In genomic region chr12:54988402-54989054, GRCh38 we compare ENCODE assay signal across 9 cellular contexts. TPM values are rescaled to one million over a fixed set of nuclear protein-coding genes. Genes with fewer than 3 reads are reported as not detected.
A peak's percentile ranks its signal among the peaks of the same experiment; 100 is the strongest.
DNase-seq lines count a peak whose midpoint lies in the region; ATAC-seq, FAIRE-seq and TF ChIP-seq lines count a peak whose summit lies in the region.
"Had no signal": no experiment of that assay in that cellular context is flagged by ENCODE, and none has a peak within 500 bp of the region (broad histone marks: within the 10 kb centered on the region; RNA-seq: fewer than 3 reads in every experiment).

No MANE protein-coding gene starts in this region.

- RAD21 ChIA-PET in GM12878 (lab: Charles Lee; ENCODE audit: unreplicated experiment) = interaction anchor here (1.0 to 1.7 kb wide), 3 partner anchors 9 to 84 kb away, joined by 3 to 6 read pairs (median 3); no protein-coding TSS in a partner anchor

- H3K4me3 Mint-ChIP-seq in memory B cell = peak overlapping the region; percentile 2
- H3K4me3 Mint-ChIP-seq: brain had no signal

- H3K36me3 Mint-ChIP-seq in memory B cell = peaks cover 2% of the 10 kb centered on the region
- H3K36me3 Mint-ChIP-seq: brain had no signal

- FAIRE-seq in GM12878 (lab: Jason Lieb, UNC) = no peak

- H3K27ac Mint-ChIP-seq in memory B cell = peak overlapping the region; percentile 9

- no peaks in the 10 kb centered on the region for H3K27me3 ChIP-seq in GM12878 (replicated peaks in 1 of 2; ENCODE audit: control insufficient read depth in 2 of 2, insufficient read depth in 2 of 2, low read length in 1 of 2)

- POLR2A ChIA-PET in GM12878 (lab: Charles Lee) = interaction anchor here (1.1 kb wide), 1 partner anchor 13 kb away, joined by 3 read pairs; no protein-coding TSS in a partner anchor

- H3K27me3 Mint-ChIP-seq in memory B cell = no peaks in the 10 kb centered on the region

- no peak for TF ChIP-seq POLR2A in GM12878 (IDR thresholded peaks at IDR 0.05; ENCODE audit: low read depth, low read length)

- H3K79me2 ChIP-seq in GM12878 (ENCODE audit: control insufficient read depth, insufficient read depth, low read length) = peaks cover 9% of the 10 kb centered on the region

- no peaks in the 10 kb centered on the region for H3K36me3 ChIP-seq in GM12878 (ENCODE audit: control insufficient read depth in 2 of 2, insufficient read depth in 2 of 2, low read length in 1 of 2)

- TF ChIP-seq RAD21 in GM12878 (IDR thresholded peaks at IDR 0.05; ENCODE audit: insufficient read depth, low read depth, low read length) = no peak

- H4K20me1 ChIP-seq in GM12878 (ENCODE audit: control insufficient read depth, insufficient read depth) = no peaks in the 10 kb centered on the region

- ATAC-seq in GM18498 (IDR thresholded peaks at IDR 0.05; ENCODE audit: unreplicated experiment) (peak; percentile 27), GM12878 (peak; percentile 6; the same call in 1 of the 3 replicates), memory B cell (ENCODE audit: low read depth) (no peak), GM21367 (IDR thresholded peaks at IDR 0.05; ENCODE audit: unreplicated experiment) (no peak)

- intact Hi-C loops in GM12878 (cut with micrococcal nuclease; ENCODE audit: unreplicated experiment) = no loop called here

- no TSS peak for BruUV-seq in GM12878 (replicated peaks; lab: Mats Ljungman, UMichigan)

- SMC1A ChIA-PET in GM12878 (lab: Charles Lee; ENCODE audit: uncharacterized antibody, unreplicated experiment) = interaction anchor here (0.6 to 1.7 kb wide), 4 partner anchors 13 to 394 kb away, joined by 3 to 8 read pairs (median 4); no protein-coding TSS in a partner anchor

- H3K9me3 ChIP-seq in GM12878 (replicated peaks; ENCODE audit: control insufficient read depth, insufficient read depth, low read length) = no peaks in the 10 kb centered on the region; the same call in 2 of the 3 replicates

- H3K4me2 ChIP-seq in GM12878 (ENCODE audit: control insufficient read depth, insufficient read depth) = peak overlapping the region; percentile 17

- H3K4me3 ChIP-seq in GM12878 = no peak overlapping the region

- 6% methylated on average over 1 of the region's 1 CpG for WGBS in GM12878 (ENCODE audit: insufficient coverage, insufficient replicate concordance, low lambda C conversion rate, missing lambda C conversion rate)

- DNase-seq in NCI-H1092 (lab: John Stamatoyannopoulos, UW) (peak; percentile 70), GM12878 (ENCODE audit: low read depth, low spot score) (no peak), memory B cell (ENCODE audit: low spot score in 2 of 2) (no peak), amniotic stem cell (lab: John Stamatoyannopoulos, UW) (no peak), NCI-H128 (lab: John Stamatoyannopoulos, UW; ENCODE audit: unreplicated experiment) (no peak)
- DNase-seq in activated naive CD4-positive, alpha-beta T cell (lab: John Stamatoyannopoulos, UW) = no peak

- H3K27ac ChIP-seq in GM12878 (ENCODE audit: control insufficient read depth, insufficient read depth) = peak overlapping the region; percentile 34; the same call in 1 of the 2 replicates

- H3K9me3 Mint-ChIP-seq in memory B cell = no peaks in the 10 kb centered on the region

- peak overlapping the region; percentile 73 for H2AFZ ChIP-seq in GM12878 (ENCODE audit: control insufficient read depth, low read depth, low read length)

- in situ Hi-C loops in GM12878 (cut with MboI) = no loop called here

- H3K9ac ChIP-seq in GM12878 (ENCODE audit: control insufficient read depth, insufficient read depth, low read length) = no peak overlapping the region

- H3K4me1 Mint-ChIP-seq in memory B cell = peaks cover 54% of the 10 kb centered on the region

- CTCF ChIA-PET in GM12878 (lab: Yijun Ruan, JAX) = interaction anchor here (0.5 to 1.5 kb wide), 4 partner anchors 27 to 239 kb away, joined by 3 to 9 read pairs (median 3); no protein-coding TSS in a partner anchor

- TF ChIP-seq CTCF in GM12878 (IDR thresholded peaks at IDR 0.05 in 2 of 3, conservative IDR thresholded peaks at IDR 0.05 in 1 of 3; ENCODE audit: control insufficient read depth in 2 of 3, extremely low read depth in 1 of 3, insufficient read depth in 1 of 3, low read depth in 3 of 3, low read length in 3 of 3) = no peak

- no peak for TF ChIP-seq EP300 in GM12878 (IDR thresholded peaks at IDR 0.05; ENCODE audit: borderline replicate concordance in 1 of 2, control insufficient read depth in 1 of 2, low read depth in 2 of 2, low read length in 2 of 2)

- peaks cover 32% of the 10 kb centered on the region for H3K4me1 ChIP-seq in GM12878 (ENCODE audit: control insufficient read depth, insufficient read depth, low read length)

TF ChIP-seq in GM12878, 131 proteins besides CTCF, POLR2A, EP300 and RAD21:
- TF ChIP-seq NFIC (IDR thresholded peaks at IDR 0.05; ENCODE audit: low read depth, low read length) (no peak), SREBF1 (IDR thresholded peaks at IDR 0.05; ENCODE audit: low read length) (no peak), ZSCAN29 (IDR thresholded peaks at IDR 0.05) (no peak), TCF12 (IDR thresholded peaks at IDR 0.05; ENCODE audit: low read depth, low read length) (peak; percentile 59; the same call in 1 of the 2 replicates), YY1 (IDR thresholded peaks at IDR 0.05; ENCODE audit: low read depth, low read length) (0 out of 2 replicates have a peak, but pooled peaks have one; percentile 39)

RNA-seq across cellular contexts. Expression of gene TESPA1, which starts 4.0 kb away (rescaled TPM):
- total RNA-seq in GM12878 (2013; cell fraction: nucleolus; rRNA removed) = 114 and 127 TPM in 2 replicates
- total RNA-seq in GM12878 (2014; rRNA removed) (23.4 and 23.7 TPM in 2 replicates), GM12878 (2014; rRNA removed; fragmentation: Illumina TruSeq; extraction: Trizol) (32.6 and 35.3 TPM in 2 replicates), GM12878 (2021) (34.4 and 37.5 TPM in 2 replicates)
- polyA plus RNA-seq in GM12878 (2011; ENCODE audit: low read depth) = 29.9 TPM
- polyA plus RNA-seq in GM12878 (2011; rRNA removed) (19.6 and 37.5 TPM in 2 replicates), GM12878 (2014; fragmentation: Illumina TruSeq; extraction: Trizol) (56.2 and 61.2 TPM in 2 replicates), GM12878 (2014; fragmentation: Nextera tagmentation; extraction: Ambion mirVana) (10 to 100 TPM; 13.8 to 16.1 TPM), GM12878 (2014; rRNA removed) (23.6 and 26.1 TPM in 2 replicates), GM12878 (2016; fragmentation: Nextera tagmentation; extraction: Ambion mirVana) (10 to 100 TPM; 19.8 to 24.2 TPM)
- polyA plus RNA-seq in GM12878 (2011; cell fraction: cytosol; rRNA removed) = 34.9 and 47.4 TPM in 2 replicates
- polyA plus RNA-seq in GM12878 (2011; cell fraction: nucleus; rRNA removed) = 72.2 and 91.4 TPM in 2 replicates
- 27.3 and 34.0 TPM in 2 replicates for polyA plus RNA-seq in GM12878 (2012)
- polyA minus RNA-seq in GM12878 (2011; rRNA and poly(A)+ RNA removed) = 38.0 and 46.9 TPM in 2 replicates
- polyA minus RNA-seq in GM12878 (2011; cell fraction: cytosol; rRNA and poly(A)+ RNA removed) = 28.4 and 28.9 TPM in 2 replicates
- 38.7 and 50.2 TPM in 2 replicates for polyA minus RNA-seq in GM12878 (2011; cell fraction: nucleus; rRNA and poly(A)+ RNA removed)

RNA-seq across cellular contexts. Expression of gene NEUROD4, which starts 31.2 kb away (rescaled TPM):
- not detected in 2 replicates for total RNA-seq in GM12878 (2013; cell fraction: nucleolus; rRNA removed)
- total RNA-seq in GM12878 (2014; rRNA removed) (not detected in 2 replicates), GM12878 (2014; rRNA removed; fragmentation: Illumina TruSeq; extraction: Trizol) (not detected in 2 replicates), GM12878 (2021) (not detected in 2 replicates)
- polyA plus RNA-seq in GM12878 (2011; ENCODE audit: low read depth) = not detected
- polyA plus RNA-seq in GM12878 (2011; rRNA removed) (not detected in 2 replicates), GM12878 (2014; fragmentation: Illumina TruSeq; extraction: Trizol) (not detected in 2 replicates), GM12878 (2014; fragmentation: Nextera tagmentation; extraction: Ambion mirVana) (not detected), GM12878 (2014; rRNA removed) (not detected in 2 replicates), GM12878 (2016; fragmentation: Nextera tagmentation; extraction: Ambion mirVana) (under 1 TPM in 1 of 2 experiments, not detected in 1; 0.06 TPM)
- polyA plus RNA-seq in GM12878 (2011; cell fraction: cytosol; rRNA removed) = not detected in 2 replicates
- not detected in 2 replicates for polyA plus RNA-seq in GM12878 (2011; cell fraction: nucleus; rRNA removed)
- polyA plus RNA-seq in GM12878 (2012) = not detected in 2 replicates
- polyA minus RNA-seq in GM12878 (2011; rRNA and poly(A)+ RNA removed) = not detected in 2 replicates
- not detected in 2 replicates for polyA minus RNA-seq in GM12878 (2011; cell fraction: cytosol; rRNA and poly(A)+ RNA removed)
- polyA minus RNA-seq in GM12878 (2011; cell fraction: nucleus; rRNA and poly(A)+ RNA removed) = not detected in 2 replicates

Comparison
In these comparisons a context has a peak if more than half of its experiments do, and no peak if none do; other contexts are left out.
1. ATAC-seq: peak in GM18498 (single experiment) and GM12878 (single experiment); none in memory B cell (single experiment) and GM21367 (single experiment).